8 cellular contexts compared by ENCODE assay signal in genomic region chr3:157763644-157764043, GRCh38.
"Had no signal": no experiment of that assay in that cellular context is flagged by ENCODE, and none has a peak within 500 bp of the region (broad histone marks: within the 10 kb centered on the region; RNA-seq: fewer than 3 reads in every experiment).

No MANE protein-coding gene starts in this region.

- H3K27ac ChIP-seq: HL-60, KMS-11 had no signal

- ATAC-seq: HepG2 had no signal

- DNase-seq: IMR-90, Karpas-422, KBM-7, KG1 had no signal

- H3K9ac ChIP-seq: KMS-11 had no signal

- FAIRE-seq: HepG2, HTR-8/SVneo had no signal

- H3K4me2 ChIP-seq: KMS-11 had no signal
